Comparison of ENCODE assay signal across 18 cellular contexts in the genomic region with DNA sequence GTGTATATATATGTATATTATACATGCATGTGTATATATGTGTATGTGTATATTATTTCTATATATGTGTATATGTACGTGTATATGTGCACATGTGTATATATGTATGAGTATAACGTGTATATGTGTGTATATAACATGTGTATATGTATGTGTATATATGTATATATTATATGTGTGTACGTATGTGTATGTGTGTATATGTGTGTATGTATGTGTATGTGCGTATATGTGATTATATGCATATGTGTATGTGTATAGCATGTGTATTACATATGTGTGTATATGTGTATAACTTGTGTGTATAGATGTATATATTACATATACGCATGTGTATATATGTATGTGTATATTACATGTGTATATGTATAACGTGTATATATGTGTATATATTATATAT.
"Had no signal": no experiment of that assay in that cellular context is flagged by ENCODE, and none has a peak within 500 bp of the region (broad histone marks: within the 10 kb centered on the region; RNA-seq: fewer than 3 reads in every experiment).

No MANE protein-coding gene starts in this region.

- ATAC-seq: foreskin keratinocyte, gastrocnemius medialis, heart right ventricle, left cardiac atrium, left lung, left ventricle myocardium superior, lower lobe of right lung, mucosa of descending colon had no signal

- DNase-seq: dermis blood vessel endothelial cell; effector CD4-positive, alpha-beta T cell; effector memory CD4-positive, alpha-beta T cell; foreskin keratinocyte; gastrocnemius medialis; glutamatergic neuron; heart right ventricle; hippocampal formation; left cardiac atrium; left lung; left ventricle myocardium superior; lower lobe of right lung; mesenchymal stem cell; mucosa of descending colon; naive B cell had no signal

- FAIRE-seq: endothelial cell of umbilical vein, islet of Langerhans, keratinocyte had no signal
